Comparison of ENCODE assay signal across 20 cellular contexts in genomic region chr2:32951672-32952071, GRCh38.
"Had no signal": no experiment of that assay in that cellular context is flagged by ENCODE, and none has a peak within 500 bp of the region (broad histone marks: within the 10 kb centered on the region; RNA-seq: fewer than 3 reads in every experiment).

No MANE protein-coding gene starts in this region.

- H3K36me3 Mint-ChIP-seq: activated CD4-positive, alpha-beta memory T cell treated with anti-CD3 and anti-CD28 coated beads for 36 hours; activated naive CD8-positive, alpha-beta T cell treated with anti-CD3 and anti-CD28 coated beads for 36 hours; natural killer cell had no signal

- DNase-seq: activated B cell treated with CpG ODN at 0.5 μM for 24 hours; activated CD4-positive, alpha-beta memory T cell treated with anti-CD3 and anti-CD28 coated beads for 36 hours; activated CD4-positive, alpha-beta T cell treated with anti-CD3 and anti-CD28 coated beads for 4 hours; activated naive CD8-positive, alpha-beta T cell treated with anti-CD3 and anti-CD28 coated beads for 36 hours; activated T-cell treated with anti-CD3 and anti-CD28 coated beads for 4 hours; amniotic stem cell; effector CD8-positive, alpha-beta T cell; gastrocnemius medialis; heart left ventricle; kidney glomerular epithelial cell; left ventricle myocardium superior; natural killer cell; ovary; psoas muscle; right cardiac atrium; stimulated activated naive CD8-positive, alpha-beta T cell treated with anti-CD3 and anti-CD28 coated beads, Interleukin-15, amount 100 ng/mL, for 72 hours; testis had no signal

- H3K4me3 ChIP-seq: gastrocnemius medialis, heart left ventricle, ovary, psoas muscle, skin epidermis, testis had no signal

- H3K27me3 Mint-ChIP-seq: type B pancreatic cell had no signal

- H3K36me3 ChIP-seq: gastrocnemius medialis, ovary had no signal

- H3K27ac ChIP-seq: gastrocnemius medialis, ovary, psoas muscle, skin epidermis, testis had no signal

- H3K9me3 ChIP-seq: gastrocnemius medialis, heart left ventricle, ovary, psoas muscle, testis had no signal

- H3K4me1 ChIP-seq: gastrocnemius medialis, testis had no signal

- H3K4me3 Mint-ChIP-seq: activated B cell treated with CpG ODN at 0.5 μM for 24 hours; activated CD4-positive, alpha-beta memory T cell treated with anti-CD3 and anti-CD28 coated beads for 36 hours; activated naive CD8-positive, alpha-beta T cell treated with anti-CD3 and anti-CD28 coated beads for 36 hours; natural killer cell; stimulated activated naive CD8-positive, alpha-beta T cell treated with anti-CD3 and anti-CD28 coated beads, Interleukin-15, amount 100 ng/mL, for 72 hours; type B pancreatic cell had no signal

- ATAC-seq: esophagus mucosa; gastrocnemius medialis; heart left ventricle; left ventricle myocardium superior; natural killer cell; psoas muscle; right cardiac atrium; stimulated activated naive CD8-positive, alpha-beta T cell treated with anti-CD3 and anti-CD28 coated beads, Interleukin-15, amount 100 ng/mL, for 72 hours had no signal

- H3K9me3 Mint-ChIP-seq: activated B cell treated with CpG ODN at 0.5 μM for 24 hours; activated CD4-positive, alpha-beta memory T cell treated with anti-CD3 and anti-CD28 coated beads for 36 hours; activated naive CD8-positive, alpha-beta T cell treated with anti-CD3 and anti-CD28 coated beads for 36 hours; natural killer cell; stimulated activated naive CD8-positive, alpha-beta T cell treated with anti-CD3 and anti-CD28 coated beads, Interleukin-15, amount 100 ng/mL, for 72 hours; type B pancreatic cell had no signal

- H3K27ac Mint-ChIP-seq: activated B cell treated with CpG ODN at 0.5 μM for 24 hours; activated CD4-positive, alpha-beta memory T cell treated with anti-CD3 and anti-CD28 coated beads for 36 hours; activated naive CD8-positive, alpha-beta T cell treated with anti-CD3 and anti-CD28 coated beads for 36 hours; natural killer cell; stimulated activated naive CD8-positive, alpha-beta T cell treated with anti-CD3 and anti-CD28 coated beads, Interleukin-15, amount 100 ng/mL, for 72 hours; type B pancreatic cell had no signal
